ENCODE assay signal across 28 cellular contexts in genomic region chr3:50664959-50665602, GRCh38. TPM values are rescaled to one million over a fixed set of nuclear protein-coding genes. Genes with fewer than 3 reads are reported as not detected.
DNase-seq lines count a peak whose midpoint lies in the region; ATAC-seq and TF ChIP-seq lines count a peak whose summit lies in the region.
"Had no signal": no experiment of that assay in that cellular context is flagged by ENCODE, and none has a peak within 500 bp of the region (broad histone marks: within the 10 kb centered on the region; RNA-seq: fewer than 3 reads in every experiment).

No MANE protein-coding gene starts in this region.

- WGBS in endodermal cell (ENCODE audit: insufficient coverage in 1 of 2, insufficient read length in 1 of 2), 2 experiments = 85 to 90% methylated on average over 7 of the region's 7 CpGs
- WGBS in thyroid gland, 2 donors = 84 to 91% methylated on average over 7 of the region's 7 CpGs

- H3K9ac ChIP-seq in endodermal cell (ENCODE audit: extremely low read depth, low read length, poor library complexity, severe bottlenecking) = no peak overlapping the region

- H3K4me3 ChIP-seq in endodermal cell (ENCODE audit: low read length) = no peak overlapping the region
- no peak overlapping the region for H3K4me3 ChIP-seq in thyroid gland (replicated peaks in 1 of 3)
- H3K4me3 ChIP-seq: coronary artery, esophagus squamous epithelium, gastrocnemius medialis, ovary, smooth muscle cell had no signal

- peak overlapping the region; percentile 2 for H3K4me3 Mint-ChIP-seq in activated CD8-positive, alpha-beta T cell treated with anti-CD3 and anti-CD28 coated beads for 36 hours
- no peak overlapping the region for H3K4me3 Mint-ChIP-seq in endodermal cell
- H3K4me3 Mint-ChIP-seq: activated B cell treated with CpG ODN at 0.5 μM for 24 hours; activated naive CD4-positive, alpha-beta T cell treated with anti-CD3 and anti-CD28 coated beads for 36 hours; immature natural killer cell; mesothelial cell of epicardium had no signal

- H3K36me3 Mint-ChIP-seq in activated naive CD4-positive, alpha-beta T cell treated with anti-CD3 and anti-CD28 coated beads, Interleukin-2, amount 50 U/mL, for 72 hours = no peaks in the 10 kb centered on the region
- no peaks in the 10 kb centered on the region for H3K36me3 Mint-ChIP-seq in activated CD8-positive, alpha-beta T cell treated with anti-CD3 and anti-CD28 coated beads for 36 hours (ENCODE audit: low read depth)
- no peaks in the 10 kb centered on the region for H3K36me3 Mint-ChIP-seq in endodermal cell (ENCODE audit: low read depth)
- H3K36me3 Mint-ChIP-seq: immature natural killer cell; mesothelial cell of epicardium; naive thymus-derived CD4-positive, alpha-beta T cell had no signal

- H3K27me3 ChIP-seq in endodermal cell (ENCODE audit: control insufficient read depth, insufficient read depth, low read length, poor library complexity, severe bottlenecking) = no peaks in the 10 kb centered on the region
- no peaks in the 10 kb centered on the region for H3K27me3 ChIP-seq in thyroid gland
- H3K27me3 ChIP-seq: esophagus squamous epithelium, gastrocnemius medialis, ovary had no signal

- H3K9me3 Mint-ChIP-seq in activated naive CD4-positive, alpha-beta T cell treated with anti-CD3 and anti-CD28 coated beads, Interleukin-2, amount 50 U/mL, for 72 hours = no peaks in the 10 kb centered on the region
- no peaks in the 10 kb centered on the region for H3K9me3 Mint-ChIP-seq in activated CD8-positive, alpha-beta T cell treated with anti-CD3 and anti-CD28 coated beads for 36 hours
- H3K9me3 Mint-ChIP-seq in endodermal cell = no peaks in the 10 kb centered on the region
- H3K9me3 Mint-ChIP-seq: activated B cell treated with CpG ODN at 0.5 μM for 24 hours; activated naive CD4-positive, alpha-beta T cell treated with anti-CD3 and anti-CD28 coated beads for 36 hours; immature natural killer cell; mesothelial cell of epicardium; naive thymus-derived CD4-positive, alpha-beta T cell had no signal

- no peak for DNase-seq in activated naive CD4-positive, alpha-beta T cell treated with anti-CD3 and anti-CD28 coated beads, Interleukin-2, amount 50 U/mL, for 72 hours (ENCODE audit: low spot score in 2 of 2)
- DNase-seq in activated naive CD4-positive, alpha-beta T cell (lab: John Stamatoyannopoulos, UW) = no peak
- peak; percentile 74 for DNase-seq in activated CD8-positive, alpha-beta T cell treated with anti-CD3 and anti-CD28 coated beads for 36 hours
- DNase-seq in endodermal cell = peak; percentile 32
- DNase-seq in thyroid gland = no peak
- no peak for DNase-seq in NCI-H345 treated with DMSO at 0.1 percent for 48 hours (lab: John Stamatoyannopoulos, UW; ENCODE audit: unreplicated experiment)
- no peak for DNase-seq in cortex of kidney (lab: John Stamatoyannopoulos, UW)
- DNase-seq: activated B cell treated with CpG ODN at 0.5 μM for 24 hours; activated naive CD4-positive, alpha-beta T cell treated with anti-CD3 and anti-CD28 coated beads for 36 hours; anterior cingulate cortex; esophagus squamous epithelium; gastrocnemius medialis; hippocampal formation; immature natural killer cell; left ventricle myocardium superior; naive thymus-derived CD4-positive, alpha-beta T cell; NCI-H1105; NCI-H2081 treated with DMSO at 0.1 percent for 48 hours; NCI-H446; ovary; stimulated activated naive CD4-positive, alpha-beta T cell; T1000 had no signal

- H3K27me3 Mint-ChIP-seq in activated CD8-positive, alpha-beta T cell treated with anti-CD3 and anti-CD28 coated beads for 36 hours = no peaks in the 10 kb centered on the region
- peaks cover 7% of the 10 kb centered on the region for H3K27me3 Mint-ChIP-seq in endodermal cell (ENCODE audit: insufficient read depth)

- TF ChIP-seq POLR2A in thyroid gland (IDR thresholded peaks at IDR 0.05) = no peak

- intact Hi-C loops in activated CD8-positive, alpha-beta T cell treated with anti-CD3 and anti-CD28 coated beads for 36 hours (cut with micrococcal nuclease) = no loop called here
- intact Hi-C loops in thyroid gland (cut with DNase I) = no loop called here

- H3K9me3 ChIP-seq in endodermal cell (ENCODE audit: control insufficient read depth, low read length) = no peaks in the 10 kb centered on the region
- H3K9me3 ChIP-seq in thyroid gland = no peaks in the 10 kb centered on the region
- H3K9me3 ChIP-seq: esophagus squamous epithelium, gastrocnemius medialis, ovary had no signal

- H3K4me1 ChIP-seq in endodermal cell (ENCODE audit: control insufficient read depth, insufficient read depth, low read length) (no peaks in the 10 kb centered on the region), thyroid gland (peaks cover 8 to 25% of the 10 kb centered on the region in 2 donors)
- H3K4me1 ChIP-seq: esophagus squamous epithelium, gastrocnemius medialis had no signal

- no peaks in the 10 kb centered on the region for H3K36me3 ChIP-seq in endodermal cell (ENCODE audit: control insufficient read depth, insufficient read depth, low read length)
- no peaks in the 10 kb centered on the region for H3K36me3 ChIP-seq in thyroid gland
- H3K36me3 ChIP-seq: esophagus squamous epithelium, gastrocnemius medialis, ovary had no signal

- ATAC-seq in activated naive CD4-positive, alpha-beta T cell treated with anti-CD3 and anti-CD28 coated beads, Interleukin-2, amount 50 U/mL, for 72 hours = peak; percentile 40 to 58
- peak; percentile 72 for ATAC-seq in activated CD8-positive, alpha-beta T cell treated with anti-CD3 and anti-CD28 coated beads for 36 hours
- no peak for ATAC-seq in GM18870 (IDR thresholded peaks at IDR 0.05; ENCODE audit: unreplicated experiment)
- ATAC-seq: gastrocnemius medialis, left ventricle myocardium superior, Right ventricle myocardium inferior had no signal

- H3K4me1 Mint-ChIP-seq in activated CD8-positive, alpha-beta T cell treated with anti-CD3 and anti-CD28 coated beads for 36 hours (ENCODE audit: low read depth) = peaks cover 23% of the 10 kb centered on the region
- peaks cover 17% of the 10 kb centered on the region for H3K4me1 Mint-ChIP-seq in endodermal cell
- H3K4me1 Mint-ChIP-seq: mesothelial cell of epicardium had no signal

- H3K27ac ChIP-seq in endodermal cell (ENCODE audit: low read depth, low read length) = no peak overlapping the region
- peak overlapping the region in 2 of 3 donors; percentile 24 to 78 for H3K27ac ChIP-seq in thyroid gland
- H3K27ac ChIP-seq: C4-2B, coronary artery, esophagus squamous epithelium, gastrocnemius medialis, ovary had no signal

- POLR2A ChIA-PET in activated CD8-positive, alpha-beta T cell treated with anti-CD3 and anti-CD28 coated beads for 36 hours (lab: Charles Lee) = interaction anchor here (1.4 kb wide), 1 partner anchor 12 kb away, joined by 3 read pairs; no protein-coding TSS in a partner anchor

- CTCF ChIA-PET in activated CD8-positive, alpha-beta T cell treated with anti-CD3 and anti-CD28 coated beads for 36 hours (lab: Charles Lee) = interaction anchor here (0.6 kb wide), 1 partner anchor 64 kb away, joined by 3 read pairs; no protein-coding TSS in a partner anchor

- peak overlapping the region; percentile 3 for H3K27ac Mint-ChIP-seq in activated naive CD4-positive, alpha-beta T cell treated with anti-CD3 and anti-CD28 coated beads, Interleukin-2, amount 50 U/mL, for 72 hours
- H3K27ac Mint-ChIP-seq in activated CD8-positive, alpha-beta T cell treated with anti-CD3 and anti-CD28 coated beads for 36 hours = peak overlapping the region; percentile 78
- no peak overlapping the region for H3K27ac Mint-ChIP-seq in endodermal cell
- H3K27ac Mint-ChIP-seq: activated B cell treated with CpG ODN at 0.5 μM for 24 hours; activated naive CD4-positive, alpha-beta T cell treated with anti-CD3 and anti-CD28 coated beads for 36 hours; mesothelial cell of epicardium; naive thymus-derived CD4-positive, alpha-beta T cell had no signal

- TF ChIP-seq CTCF in activated CD8-positive, alpha-beta T cell treated with anti-CD3 and anti-CD28 coated beads for 36 hours (IDR thresholded peaks at IDR 0.05) = no peak
- TF ChIP-seq CTCF in endodermal cell (conservative IDR thresholded peaks at IDR 0.05) = no peak
- no peak for TF ChIP-seq CTCF in thyroid gland (IDR thresholded peaks at IDR 0.05)

RNA-seq across cellular contexts. Expression of gene DOCK3, which starts 9.6 kb away (rescaled TPM):
- total RNA-seq in activated naive CD4-positive, alpha-beta T cell treated with anti-CD3 and anti-CD28 coated beads, Interleukin-2, amount 50 U/mL, for 72 hours = 1 to 10 TPM; 4.1 to 4.8 TPM
- 1 to 10 TPM; 3.6 to 4.2 TPM for total RNA-seq in activated CD8-positive, alpha-beta T cell treated with anti-CD3 and anti-CD28 coated beads for 36 hours
- total RNA-seq in endodermal cell = 1 to 10 TPM; 7.7 to 8.5 TPM
- polyA plus RNA-seq in endodermal cell (2013, experiment 1 of 2) = 4.2 TPM
- polyA plus RNA-seq in endodermal cell (2013, experiment 2 of 2) = 3.9 TPM
- 10 to 100 TPM; 15.7 to 54.2 (median 21.1) TPM for total RNA-seq in thyroid gland

RNA-seq across cellular contexts. Expression of gene MAPKAPK3, which starts 48.1 kb away (rescaled TPM):
- total RNA-seq in activated naive CD4-positive, alpha-beta T cell treated with anti-CD3 and anti-CD28 coated beads, Interleukin-2, amount 50 U/mL, for 72 hours = 100 to 1,000 TPM in 1 of 2 donors, 10 to 100 TPM in 1; 94.3 to 153 TPM
- 100 to 1,000 TPM; 204 to 205 TPM for total RNA-seq in activated CD8-positive, alpha-beta T cell treated with anti-CD3 and anti-CD28 coated beads for 36 hours
- total RNA-seq in endodermal cell (10 to 100 TPM; 37.2 to 39.7 TPM), thyroid gland (100 to 1,000 TPM in 1 of 4 donors, 10 to 100 TPM in 3; 66.1 to 147 (median 97.5) TPM)
- polyA plus RNA-seq in endodermal cell (2013, experiment 1 of 2) = 29.9 TPM
- 26.1 TPM for polyA plus RNA-seq in endodermal cell (2013, experiment 2 of 2)

RNA-seq across cellular contexts. Expression of gene CISH, which starts 53.5 kb away (rescaled TPM):
- total RNA-seq in activated naive CD4-positive, alpha-beta T cell treated with anti-CD3 and anti-CD28 coated beads, Interleukin-2, amount 50 U/mL, for 72 hours = 100 to 1,000 TPM; 222 to 258 TPM
- 100 to 1,000 TPM; 307 to 308 TPM for total RNA-seq in activated CD8-positive, alpha-beta T cell treated with anti-CD3 and anti-CD28 coated beads for 36 hours
- total RNA-seq in endodermal cell (1 to 10 TPM; 1.2 to 2.0 TPM), thyroid gland (10 to 100 TPM; 31.0 to 78.1 (median 48.0) TPM)
- polyA plus RNA-seq in endodermal cell (2013, experiment 1 of 2) = 3.6 TPM
- 3.7 TPM for polyA plus RNA-seq in endodermal cell (2013, experiment 2 of 2)

Comparison
In these comparisons a context has a peak if more than half of its experiments do, and no peak if none do; other contexts are left out.
1. DNase-seq: peak in activated CD8-positive, alpha-beta T cell treated with anti-CD3 and anti-CD28 coated beads for 36 hours (single experiment) and endodermal cell (single experiment); none in activated naive CD4-positive, alpha-beta T cell treated with anti-CD3 and anti-CD28 coated beads, Interleukin-2, amount 50 U/mL, for 72 hours (0 of 2), activated naive CD4-positive, alpha-beta T cell (0 of 4), thyroid gland (0 of 2), NCI-H345 treated with DMSO at 0.1 percent for 48 hours (single experiment) and cortex of kidney (single experiment).
2. RNA of gene CISH, which starts 53.5 kb away (total RNA-seq): 307 to 308 TPM in activated CD8-positive, alpha-beta T cell treated with anti-CD3 and anti-CD28 coated beads for 36 hours, 222 to 258 TPM in activated naive CD4-positive, alpha-beta T cell treated with anti-CD3 and anti-CD28 coated beads, Interleukin-2, amount 50 U/mL, for 72 hours and 31.0 to 78.1 TPM in thyroid gland; 1.2 to 2.0 TPM in endodermal cell; every median in the first group is over 10 times any median in the second.